30 cellular contexts compared by ENCODE assay signal in the genomic region with DNA sequence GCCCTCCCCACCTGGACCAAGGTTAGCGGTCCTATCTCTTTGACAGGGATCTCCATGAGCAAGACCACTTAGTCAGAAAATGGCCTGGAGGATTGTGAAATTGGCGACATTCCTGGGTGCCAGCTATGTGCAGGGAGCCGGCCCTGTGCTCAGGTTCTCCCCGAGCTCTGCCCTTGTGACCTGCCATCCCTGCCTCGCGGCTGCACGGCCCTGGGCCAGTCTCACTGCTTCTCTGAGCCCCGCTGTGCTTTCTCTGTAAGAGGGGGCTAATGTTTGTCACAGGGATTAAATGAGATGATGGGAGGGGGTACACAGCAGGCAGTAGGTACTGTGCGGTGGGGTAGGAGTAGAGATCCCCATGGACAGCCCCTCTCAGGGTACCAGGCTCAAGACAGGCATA.
"Had no signal": no experiment of that assay in that cellular context is flagged by ENCODE, and none has a peak within 500 bp of the region (broad histone marks: within the 10 kb centered on the region; RNA-seq: fewer than 3 reads in every experiment).

No MANE protein-coding gene starts in this region.

- H3K27me3 ChIP-seq: neutrophil, pancreas, thyroid gland, tibial nerve, upper lobe of left lung, vagina had no signal

- H3K9me3 ChIP-seq: neutrophil, pancreas, prostate gland, spleen, stomach, thoracic aorta, thyroid gland, tibial nerve, upper lobe of left lung, vagina had no signal

- H3K27me3 Mint-ChIP-seq: natural killer cell treated with Interleukin-12 subunit alpha and Interleukin-12 subunit beta and Interleukin-15 and Interleukin-18, amount 100 ng/mL, for 72 hours; stimulated activated naive CD8-positive, alpha-beta T cell treated with anti-CD3 and anti-CD28 coated beads, Interleukin-15, Interleukin-2, amounts not matched to agents 100 ng/mL and 50 ng/mL, for 24 hours had no signal

- DNase-seq: naive B cell; naive thymus-derived CD8-positive, alpha-beta T cell; nephron progenitor cell; nucleus accumbens; pancreas; right cardiac atrium; spleen; stimulated activated CD4-positive, alpha-beta T cell treated with anti-CD3 and anti-CD28 coated beads, Interleukin-12 subunit alpha, Interleukin-12 subunit beta, amount 100 ng/mL, for 4 hours; stimulated activated CD4-positive, alpha-beta T cell treated with anti-CD3 and anti-CD28 coated beads, Interleukin-1b, Interleukin-23, amount 100 ng/mL, for 48 hours; stimulated activated CD4-positive, alpha-beta T cell treated with anti-CD3 and anti-CD28 coated beads, Interleukin-4, amount 100 ng/mL, for 1 hour; stimulated activated CD4-positive, alpha-beta T cell treated with anti-CD3 and anti-CD28 coated beads, Interleukin-4, amount 100 ng/mL, for 4 hours; stimulated activated CD8-positive, alpha-beta memory T cell treated with anti-CD3 and anti-CD28 coated beads, Interleukin-4, amount 100 ng/mL, for 48 hours; stimulated activated naive B cell treated with anti-CD40 and anti-IgM and Interleukin-4, amounts not matched to agents 10 μg/mL and 1 μg/mL and 100 μg/mL, for 72 hours; stimulated activated naive CD4-positive, alpha-beta T cell treated with Interleukin-2 at 50 U/mL for 16 hours; stomach; thyroid gland; trophoblast cell had no signal

- H3K27ac ChIP-seq: neutrophil, pancreas, prostate gland, skin epidermis, spleen, stomach, thoracic aorta, thyroid gland, tibial nerve, upper lobe of left lung, vagina had no signal

- H3K4me3 ChIP-seq: pancreas, prostate gland, skin epidermis, smooth muscle cell, spleen, stomach, thoracic aorta, thyroid gland, tibial nerve, upper lobe of left lung, vagina had no signal

- H3K9me3 Mint-ChIP-seq: naive B cell; naive thymus-derived CD8-positive, alpha-beta T cell; natural killer cell treated with Interleukin-12 subunit alpha and Interleukin-12 subunit beta and Interleukin-15 and Interleukin-18, amount 100 ng/mL, for 72 hours; nephron progenitor cell; neural crest cell; stimulated activated naive B cell treated with anti-CD40 and anti-IgM and Interleukin-4, amounts not matched to agents 10 μg/mL and 1 μg/mL and 100 μg/mL, for 72 hours; stimulated activated naive CD8-positive, alpha-beta T cell treated with anti-CD3 and anti-CD28 coated beads, Interleukin-15, Interleukin-2, amounts not matched to agents 100 ng/mL and 50 ng/mL, for 24 hours had no signal

- H3K4me2 ChIP-seq: smooth muscle cell had no signal

- H3K4me1 Mint-ChIP-seq: neural crest cell had no signal

- FAIRE-seq: pancreas, urothelium cell line had no signal

- ATAC-seq: naive thymus-derived CD8-positive, alpha-beta T cell; natural killer cell treated with Interleukin-12 subunit alpha and Interleukin-12 subunit beta and Interleukin-15 and Interleukin-18, amount 100 ng/mL, for 72 hours; pancreas; right cardiac atrium; sciatic nerve; stimulated activated naive B cell treated with anti-CD40 and anti-IgM and Interleukin-4, amounts not matched to agents 10 μg/mL and 1 μg/mL and 100 μg/mL, for 72 hours had no signal

- H3K36me3 ChIP-seq: neutrophil, pancreas, prostate gland, spleen, stomach, thoracic aorta, thyroid gland, tibial nerve, upper lobe of left lung, vagina had no signal

- H3K36me3 Mint-ChIP-seq: naive B cell; naive thymus-derived CD8-positive, alpha-beta T cell; natural killer cell treated with Interleukin-12 subunit alpha and Interleukin-12 subunit beta and Interleukin-15 and Interleukin-18, amount 100 ng/mL, for 72 hours; stimulated activated naive B cell treated with anti-CD40 and anti-IgM and Interleukin-4, amounts not matched to agents 10 μg/mL and 1 μg/mL and 100 μg/mL, for 72 hours had no signal

- H3K27ac Mint-ChIP-seq: natural killer cell treated with Interleukin-12 subunit alpha and Interleukin-12 subunit beta and Interleukin-15 and Interleukin-18, amount 100 ng/mL, for 72 hours; nephron progenitor cell; stimulated activated naive B cell treated with anti-CD40 and anti-IgM and Interleukin-4, amounts not matched to agents 10 μg/mL and 1 μg/mL and 100 μg/mL, for 72 hours; stimulated activated naive CD8-positive, alpha-beta T cell treated with anti-CD3 and anti-CD28 coated beads, Interleukin-15, Interleukin-2, amounts not matched to agents 100 ng/mL and 50 ng/mL, for 24 hours had no signal

- H3K4me1 ChIP-seq: pancreas, prostate gland, spleen, stomach, thyroid gland, tibial nerve, upper lobe of left lung, vagina had no signal

- H3K4me3 Mint-ChIP-seq: naive B cell; naive thymus-derived CD8-positive, alpha-beta T cell; natural killer cell treated with Interleukin-12 subunit alpha and Interleukin-12 subunit beta and Interleukin-15 and Interleukin-18, amount 100 ng/mL, for 72 hours; nephron progenitor cell; neural crest cell; stimulated activated naive B cell treated with anti-CD40 and anti-IgM and Interleukin-4, amounts not matched to agents 10 μg/mL and 1 μg/mL and 100 μg/mL, for 72 hours; stimulated activated naive CD8-positive, alpha-beta T cell treated with anti-CD3 and anti-CD28 coated beads, Interleukin-15, Interleukin-2, amounts not matched to agents 100 ng/mL and 50 ng/mL, for 24 hours had no signal
